Comparison of ENCODE assay signal across 23 cellular contexts in the genomic region with DNA sequence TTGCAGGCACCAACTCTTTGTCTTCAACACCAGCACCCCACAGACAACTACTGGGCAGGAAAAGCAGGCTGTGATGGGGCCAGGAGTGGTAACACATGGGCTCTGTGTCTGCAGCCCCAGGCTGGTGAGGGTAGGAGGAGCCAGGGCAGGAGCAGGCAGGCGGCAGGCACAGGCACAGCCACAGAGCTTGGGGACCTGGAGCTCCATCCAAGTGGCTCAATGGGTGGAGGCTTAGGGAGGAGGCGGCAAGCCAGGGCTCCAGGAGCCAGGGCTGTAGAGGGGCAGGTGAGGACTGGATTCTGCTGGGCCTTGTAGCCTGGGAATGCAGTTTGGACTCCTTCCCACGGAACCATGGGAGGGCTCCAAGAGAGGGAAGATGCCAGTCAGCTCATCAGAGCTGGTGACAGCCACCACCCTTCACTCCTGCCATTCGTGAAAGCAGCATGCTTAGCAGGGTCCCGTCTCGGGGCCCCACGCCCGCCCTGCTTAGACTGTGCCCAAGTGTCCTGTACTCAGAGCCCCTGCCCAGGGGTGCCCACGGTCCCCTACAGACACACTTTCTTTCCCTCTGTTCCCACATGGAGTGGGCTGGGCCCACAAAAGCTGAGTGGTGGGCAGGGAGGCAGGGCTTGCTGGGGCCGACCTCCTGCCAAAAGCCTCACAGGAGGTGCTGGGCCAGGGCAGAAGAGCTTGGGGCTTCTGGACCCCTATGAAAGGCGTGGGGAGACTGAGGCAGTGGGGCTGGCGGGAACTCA. TPM values are rescaled to one million over a fixed set of nuclear protein-coding genes. Genes with fewer than 3 reads are reported as not detected.
A peak's percentile ranks its signal among the peaks of the same experiment; 100 is the strongest.
DNase-seq lines count a peak whose midpoint lies in the region; ATAC-seq and TF ChIP-seq lines count a peak whose summit lies in the region.
"Had no signal": no experiment of that assay in that cellular context is flagged by ENCODE, and none has a peak within 500 bp of the region (broad histone marks: within the 10 kb centered on the region; RNA-seq: fewer than 3 reads in every experiment).

No MANE protein-coding gene starts in this region.

- H3K36me3 Mint-ChIP-seq in IgD-negative memory B cell = peaks cover 14% of the 10 kb centered on the region
- H3K36me3 Mint-ChIP-seq in effector memory CD8-positive, alpha-beta T cell (ENCODE audit: insufficient read depth) = peaks cover 36% of the 10 kb centered on the region
- peaks cover 20% of the 10 kb centered on the region for H3K36me3 Mint-ChIP-seq in memory B cell
- H3K36me3 Mint-ChIP-seq in stimulated activated memory B cell treated with anti-CD40 and anti-IgM and Interleukin-4, amounts not matched to agents 10 μg/mL and 1 μg/mL and 100 μg/mL, for 72 hours = peaks cover 48% of the 10 kb centered on the region

- no peak for DNase-seq in effector memory CD8-positive, alpha-beta T cell
- DNase-seq in memory B cell (ENCODE audit: low spot score in 2 of 2) (no peak), body of pancreas (no peak), suprapubic skin (ENCODE audit: low spot score in 2 of 2) (no peak), NOMO-1 treated with dmso at 0.1 percent for 144 hours (lab: John Stamatoyannopoulos, UW; ENCODE audit: unreplicated experiment) (no peak)
- DNase-seq: activated CD4-positive, alpha-beta T cell treated with anti-CD3 and anti-CD28 coated beads, Interleukin-2, amount 50 U/mL, for 1 hour; EL; erythroblast; foreskin melanocyte; NCI-H1092; NCI-H187 treated with DMSO at 0.1 percent for 48 hours; NCI-H526 treated with DMSO at 0.1 percent for 48 hours; stimulated activated CD4-positive, alpha-beta T cell treated with anti-CD3 and anti-CD28 coated beads, Interleukin-1b, Interleukin-23, amount 100 ng/mL, for 48 hours; uterus had no signal

- peaks cover 11 to 22% (median 11%) of the 10 kb centered on the region in 3 donors for H3K4me1 Mint-ChIP-seq in IgD-negative memory B cell
- H3K4me1 Mint-ChIP-seq in effector memory CD8-positive, alpha-beta T cell (ENCODE audit: low read depth in 2 of 2) = peaks cover 49 to 68% of the 10 kb centered on the region in 2 donors
- H3K4me1 Mint-ChIP-seq in memory B cell = peaks cover 16% of the 10 kb centered on the region
- H3K4me1 Mint-ChIP-seq in stimulated activated memory B cell treated with anti-CD40 and anti-IgM and Interleukin-4, amounts not matched to agents 10 μg/mL and 1 μg/mL and 100 μg/mL, for 72 hours = peaks cover 32% of the 10 kb centered on the region
- H3K4me1 Mint-ChIP-seq: CD14-positive monocyte, neural crest cell, WTC11 had no signal

- H3K4me3 ChIP-seq in body of pancreas = no peak overlapping the region
- no peak overlapping the region for H3K4me3 ChIP-seq in suprapubic skin
- H3K4me3 ChIP-seq: ascending aorta, uterus had no signal

- no peak for TF ChIP-seq EP300 in suprapubic skin (IDR thresholded peaks at IDR 0.05)

- H3K9me3 Mint-ChIP-seq in IgD-negative memory B cell (no peaks in the 10 kb centered on the region), memory B cell (no peaks in the 10 kb centered on the region)
- no peaks in the 10 kb centered on the region for H3K9me3 Mint-ChIP-seq in effector memory CD8-positive, alpha-beta T cell
- no peaks in the 10 kb centered on the region for H3K9me3 Mint-ChIP-seq in stimulated activated memory B cell treated with anti-CD40 and anti-IgM and Interleukin-4, amounts not matched to agents 10 μg/mL and 1 μg/mL and 100 μg/mL, for 72 hours
- H3K9me3 Mint-ChIP-seq: neural crest cell had no signal

- no peaks in the 10 kb centered on the region for H3K9me3 ChIP-seq in body of pancreas
- no peaks in the 10 kb centered on the region for H3K9me3 ChIP-seq in suprapubic skin
- H3K9me3 ChIP-seq: ascending aorta, uterus had no signal

- no peak overlapping the region for H3K27ac ChIP-seq in body of pancreas
- H3K27ac ChIP-seq in suprapubic skin = no peak overlapping the region
- H3K27ac ChIP-seq: ascending aorta, HL-60, uterus had no signal

- TF ChIP-seq POLR2A in body of pancreas (IDR thresholded peaks at IDR 0.05) = no peak
- no peak for TF ChIP-seq POLR2A in suprapubic skin (IDR thresholded peaks at IDR 0.05)

- no peak for TF ChIP-seq CTCF in body of pancreas (IDR thresholded peaks at IDR 0.05)
- no peak for TF ChIP-seq CTCF in suprapubic skin (IDR thresholded peaks at IDR 0.05)

- H3K4me1 ChIP-seq in body of pancreas (no peaks in the 10 kb centered on the region), suprapubic skin (peaks cover 16% of the 10 kb centered on the region)
- H3K4me1 ChIP-seq: ascending aorta, uterus had no signal

- ATAC-seq in effector memory CD8-positive, alpha-beta T cell (replicated peaks) = no peak
- ATAC-seq in memory B cell (ENCODE audit: low read depth) = no peak
- ATAC-seq in stimulated activated memory B cell treated with anti-CD40 and anti-IgM and Interleukin-4, amounts not matched to agents 10 μg/mL and 1 μg/mL and 100 μg/mL, for 72 hours = no peak
- no peak for ATAC-seq in body of pancreas

- H3K36me3 ChIP-seq in body of pancreas (replicated peaks in 1 of 2; ENCODE audit: insufficient read depth in 1 of 2, low read depth in 2 of 2) = peaks cover 23 to 54% of the 10 kb centered on the region in 2 donors
- H3K36me3 ChIP-seq in suprapubic skin = peaks cover 90% of the 10 kb centered on the region
- H3K36me3 ChIP-seq: uterus had no signal

- no peaks in the 10 kb centered on the region for H3K27me3 ChIP-seq in body of pancreas
- no peaks in the 10 kb centered on the region for H3K27me3 ChIP-seq in suprapubic skin
- H3K27me3 ChIP-seq: ascending aorta, uterus had no signal

- 94 to 96% methylated on average over 4 to 12 of the region's 12 CpGs for WGBS in body of pancreas, 2 donors
- WGBS in suprapubic skin = 73% methylated on average over 4 of the region's 12 CpGs

- peak overlapping the region; percentile 54 to 85 (median 64) for H3K27ac Mint-ChIP-seq in IgD-negative memory B cell
- H3K27ac Mint-ChIP-seq in effector memory CD8-positive, alpha-beta T cell = peak overlapping the region; percentile 94 to 96
- H3K27ac Mint-ChIP-seq in memory B cell = peak overlapping the region; percentile 49
- peak overlapping the region; percentile 58 for H3K27ac Mint-ChIP-seq in stimulated activated memory B cell treated with anti-CD40 and anti-IgM and Interleukin-4, amounts not matched to agents 10 μg/mL and 1 μg/mL and 100 μg/mL, for 72 hours
- H3K27ac Mint-ChIP-seq: activated naive CD8-positive, alpha-beta T cell; activated T-helper 2 cell treated with anti-CD3 and anti-CD28 coated beads, Interferon-gamma antibody, Interleukin-2, Interleukin-4, amounts not matched to agents 10 μg/mL and 5 μg/mL and 100 μg/mL, durations not matched to agents 14 hours and 24 hours and 36 hours; WTC11 had no signal

- intact Hi-C loops in body of pancreas (cut with DNase I) = no loop called here

- H3K27me3 Mint-ChIP-seq in IgD-negative memory B cell (no peaks in the 10 kb centered on the region), memory B cell (no peaks in the 10 kb centered on the region)
- H3K27me3 Mint-ChIP-seq in effector memory CD8-positive, alpha-beta T cell = no peaks in the 10 kb centered on the region
- H3K27me3 Mint-ChIP-seq in stimulated activated memory B cell treated with anti-CD40 and anti-IgM and Interleukin-4, amounts not matched to agents 10 μg/mL and 1 μg/mL and 100 μg/mL, for 72 hours = no peaks in the 10 kb centered on the region
- H3K27me3 Mint-ChIP-seq: activated naive CD8-positive, alpha-beta T cell had no signal

- H3K4me3 Mint-ChIP-seq in IgD-negative memory B cell = peak overlapping the region in 1 of 4 donors; percentile 86
- peak overlapping the region; percentile 79 to 82 for H3K4me3 Mint-ChIP-seq in effector memory CD8-positive, alpha-beta T cell
- peak overlapping the region; percentile 39 for H3K4me3 Mint-ChIP-seq in memory B cell
- no peak overlapping the region for H3K4me3 Mint-ChIP-seq in stimulated activated memory B cell treated with anti-CD40 and anti-IgM and Interleukin-4, amounts not matched to agents 10 μg/mL and 1 μg/mL and 100 μg/mL, for 72 hours
- H3K4me3 Mint-ChIP-seq: activated naive CD8-positive, alpha-beta T cell; CD14-positive monocyte; neural crest cell; WTC11 had no signal

RNA-seq across cellular contexts. Expression of gene TTC38, which starts 12.4 kb away (rescaled TPM):
- polyA plus RNA-seq in IgD-negative memory B cell = 7.8 TPM
- total RNA-seq in body of pancreas = 100 to 1,000 TPM in 1 of 2 donors, 10 to 100 TPM in 1; 38.4 to 113 TPM
- 10 to 100 TPM; 18.6 to 42.6 (median 35.4) TPM for total RNA-seq in suprapubic skin

RNA-seq across cellular contexts. Expression of gene GTSE1, which starts 16.4 kb away (rescaled TPM):
- not detected for polyA plus RNA-seq in IgD-negative memory B cell
- total RNA-seq in body of pancreas (under 1 TPM in 1 of 2 donors, not detected in 1; 0.26 TPM), suprapubic skin (1 to 10 TPM in 3 of 4 donors, under 1 TPM in 1; 0.76 to 2.2 (median 1.8) TPM)
- total RNA-seq: ascending aorta had no signal
- polyA plus RNA-seq: CD14-positive monocyte had no signal

RNA-seq across cellular contexts. Expression of gene PKDREJ, which starts 17.1 kb away (rescaled TPM):
- polyA plus RNA-seq in IgD-negative memory B cell = not detected
- total RNA-seq in body of pancreas (under 1 TPM; under 0.01 to 0.33 TPM), suprapubic skin (under 1 TPM in 3 of 4 donors, not detected in 1; 0.11 to 0.34 (median 0.34) TPM)
- total RNA-seq: activated T-helper 2 cell treated with anti-CD3 and anti-CD28 coated beads, Interferon-gamma antibody, Interleukin-2, Interleukin-4, amounts not matched to agents 10 μg/mL and 5 μg/mL and 100 μg/mL, durations not matched to agents 14 hours and 24 hours and 36 hours; ascending aorta had no signal
- polyA plus RNA-seq: CD14-positive monocyte had no signal

RNA-seq across cellular contexts. Expression of gene CDPF1, which starts 30.1 kb away (rescaled TPM):
- 13.2 TPM for polyA plus RNA-seq in IgD-negative memory B cell
- 10 to 100 TPM in 1 of 2 donors, 1 to 10 TPM in 1; 5.9 to 12.5 TPM for total RNA-seq in body of pancreas
- 10 to 100 TPM in 2 of 4 donors, 1 to 10 TPM in 2; 3.9 to 13.4 (median 9.5) TPM for total RNA-seq in suprapubic skin

RNA-seq across cellular contexts. Expression of gene TRMU, which starts 55.3 kb away (rescaled TPM):
- 22.1 TPM for polyA plus RNA-seq in IgD-negative memory B cell
- total RNA-seq in body of pancreas (10 to 100 TPM; 34.2 to 43.5 TPM), suprapubic skin (100 to 1,000 TPM in 1 of 4 donors, 10 to 100 TPM in 3; 28.3 to 109 (median 40.9) TPM)
